Comparison of ENCODE assay signal across 2 cellular contexts in genomic region chr19:19645233-19645870, GRCh38.
TF ChIP-seq lines count a peak whose summit lies in the region.

No MANE protein-coding gene starts in this region.

TF ChIP-seq in IMR-90, 13 proteins besides CTCF, POLR2A, EP300 and RAD21:
- TF ChIP-seq MAZ (IDR thresholded peaks at IDR 0.05; ENCODE audit: borderline replicate concordance, low read depth, low read length) = no peak
- TF ChIP-seq RFX5 (IDR thresholded peaks at IDR 0.05; ENCODE audit: low read depth, low read length) = no peak
- no peak for TF ChIP-seq MAFK (IDR thresholded peaks at IDR 0.05; ENCODE audit: low read depth, low read length)
- no peak for TF ChIP-seq BHLHE40 (IDR thresholded peaks at IDR 0.05; ENCODE audit: low read depth, low read length)
TF ChIP-seq in IMR-90: peak in this region for 0.

TF ChIP-seq in GM12878, 131 proteins besides CTCF, POLR2A, EP300 and RAD21:
- TF ChIP-seq, protein P1, sequence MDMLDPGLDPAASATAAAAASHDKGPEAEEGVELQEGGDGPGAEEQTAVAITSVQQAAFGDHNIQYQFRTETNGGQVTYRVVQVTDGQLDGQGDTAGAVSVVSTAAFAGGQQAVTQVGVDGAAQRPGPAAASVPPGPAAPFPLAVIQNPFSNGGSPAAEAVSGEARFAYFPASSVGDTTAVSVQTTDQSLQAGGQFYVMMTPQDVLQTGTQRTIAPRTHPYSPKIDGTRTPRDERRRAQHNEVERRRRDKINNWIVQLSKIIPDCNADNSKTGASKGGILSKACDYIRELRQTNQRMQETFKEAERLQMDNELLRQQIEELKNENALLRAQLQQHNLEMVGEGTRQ (IDR thresholded peaks at IDR 0.05; ENCODE audit: borderline replicate concordance, low read depth, low read length) = no peak
- no peak for TF ChIP-seq ZBED1 (IDR thresholded peaks at IDR 0.05; ENCODE audit: borderline replicate concordance)
- TF ChIP-seq NFXL1 (IDR thresholded peaks at IDR 0.05; ENCODE audit: borderline replicate concordance) = no peak
- TF ChIP-seq BCL3 (IDR thresholded peaks at IDR 0.05; ENCODE audit: borderline replicate concordance, insufficient read depth, low read depth, low read length, poor library complexity, severe bottlenecking) = no peak
- TF ChIP-seq POLR2AphosphoS2 (IDR thresholded peaks at IDR 0.05; ENCODE audit: low read depth, low read length) = no peak
- no peak for TF ChIP-seq FOS (IDR thresholded peaks at IDR 0.05; ENCODE audit: borderline replicate concordance, extremely low read depth, insufficient read length)
- no peak for TF ChIP-seq MAX (IDR thresholded peaks at IDR 0.05; ENCODE audit: low read depth, low read length)
- TF ChIP-seq NKRF (conservative IDR thresholded peaks at IDR 0.05) = no peak
- no peak for TF ChIP-seq ZBTB40 (IDR thresholded peaks at IDR 0.05; ENCODE audit: borderline replicate concordance)
- no peak for TF ChIP-seq GATAD2B (conservative IDR thresholded peaks at IDR 0.05; ENCODE audit: low read depth)
- no peak for TF ChIP-seq CUX1 (IDR thresholded peaks at IDR 0.05; ENCODE audit: insufficient replicate concordance, low read depth, low read length)
- TF ChIP-seq SMC3 (IDR thresholded peaks at IDR 0.05; ENCODE audit: borderline replicate concordance, low read length) = no peak
- TF ChIP-seq GABPA (IDR thresholded peaks at IDR 0.05; ENCODE audit: low read depth) = no peak
- no peak for TF ChIP-seq CBX5 (IDR thresholded peaks at IDR 0.05; ENCODE audit: low read depth)
- TF ChIP-seq IKZF2 (IDR thresholded peaks at IDR 0.05) = no peak
- TF ChIP-seq NBN (IDR thresholded peaks at IDR 0.05) = no peak
- no peak for TF ChIP-seq NR2F1 (conservative IDR thresholded peaks at IDR 0.05)
TF ChIP-seq in GM12878: peak in this region for 0.
